ENCODE assay signal across 9 cellular contexts in genomic region chr7:100583132-100584045, GRCh38. TPM values are rescaled to one million over a fixed set of nuclear protein-coding genes. Genes with fewer than 3 reads are reported as not detected.
A peak's percentile ranks its signal among the peaks of the same experiment; 100 is the strongest.
DNase-seq lines count a peak whose midpoint lies in the region; ATAC-seq, FAIRE-seq and TF ChIP-seq lines count a peak whose summit lies in the region.
"Had no signal": no experiment of that assay in that cellular context is flagged by ENCODE, and none has a peak within 500 bp of the region (broad histone marks: within the 10 kb centered on the region; RNA-seq: fewer than 3 reads in every experiment).

No MANE protein-coding gene starts in this region.

- no peaks in the 10 kb centered on the region for H3K9me3 ChIP-seq in SJCRH30 (replicated peaks)
- no peaks in the 10 kb centered on the region for H3K9me3 ChIP-seq in adrenal gland (replicated peaks in 1 of 3)
- no peaks in the 10 kb centered on the region for H3K9me3 ChIP-seq in iPS-18c (ENCODE audit: control insufficient read depth, insufficient read depth, low read length)

- H3K27me3 ChIP-seq in SJCRH30 = no peaks in the 10 kb centered on the region
- no peaks in the 10 kb centered on the region for H3K27me3 ChIP-seq in adrenal gland

- H3K4me1 ChIP-seq in SJCRH30 (peaks cover 13% of the 10 kb centered on the region), adrenal gland (replicated peaks in 1 of 2) (peaks cover 21 to 30% of the 10 kb centered on the region in 2 donors)

- H3K36me3 ChIP-seq in SJCRH30 = peaks cover 30% of the 10 kb centered on the region
- peaks cover 0 to 36% of the 10 kb centered on the region in 2 donors for H3K36me3 ChIP-seq in adrenal gland (replicated peaks in 1 of 2)

- no peak for TF ChIP-seq CTCF in adrenal gland (IDR thresholded peaks at IDR 0.05)

- DNase-seq in GM12892 (ENCODE audit: insufficient read length) (peak; percentile 65), SJCRH30 (no peak), adrenal gland (peak; percentile 48 to 75 (median 63)), RKO (ENCODE audit: low spot score) (no peak), NCI-H774 (lab: John Stamatoyannopoulos, UW) (no peak)
- peak; percentile 59 to 70 for DNase-seq in stimulated activated CD4-positive, alpha-beta T cell treated with anti-CD3 and anti-CD28 coated beads, Interleukin-15, amount 100 ng/mL, for 48 hours (ENCODE audit: low read depth in 2 of 2)

- H3K4me3 ChIP-seq in SJCRH30 = peak overlapping the region; percentile 31
- H3K4me3 ChIP-seq in adrenal gland = peak overlapping the region in 1 of 4 donors; percentile 88
- H3K4me3 ChIP-seq in iPS-18c (ENCODE audit: insufficient read depth, low read depth, low read length) = 0 out of 2 replicates have a peak overlapping the region, but pooled peaks have one; percentile 24

- H3K27ac ChIP-seq in SJCRH30 (peak overlapping the region; percentile 56), adrenal gland (peak overlapping the region in 4 of 5 donors; percentile 68 to 99 (median 94))

- TF ChIP-seq POLR2A in GM12892 (IDR thresholded peaks at IDR 0.05; ENCODE audit: low read depth, low read length) (peak; percentile 24; the same call in 1 of the 2 replicates), adrenal gland (IDR thresholded peaks at IDR 0.05) (peak in 1 of 2 donors; percentile 9)

- ATAC-seq in GM21447 (IDR thresholded peaks at IDR 0.05; ENCODE audit: unreplicated experiment) = no peak

- WGBS in adrenal gland, 4 donors = 35 to 66% (median 44%) methylated on average over 16 to 23 of the region's 23 CpGs

- peak; percentile 88 for FAIRE-seq in GM12892 (lab: Jason Lieb, UNC)
- FAIRE-seq: TTC549 had no signal

- intact Hi-C loops in adrenal gland (cut with DNase I) = loop anchor here in 1 of 2 donors (5.0 kb wide), 1 partner anchor 94 kb away; no protein-coding TSS in a partner anchor

RNA-seq across cellular contexts. Expression of gene LRCH4, which starts 2.5 kb away (rescaled TPM):
- polyA plus RNA-seq in GM12892 (2012; ENCODE audit: missing spikeins) = 13.7 TPM
- total RNA-seq in SJCRH30 (2014; rRNA removed; shearing (Covaris generic)) = 19.8 and 33.2 TPM in 2 replicates
- 100 to 1,000 TPM in 1 of 8 donors, 10 to 100 TPM in 7; 31.7 to 128 (median 59.8) TPM for total RNA-seq in adrenal gland
- polyA plus RNA-seq in adrenal gland = 100 to 1,000 TPM in 2 of 3 donors, 10 to 100 TPM in 1; 15.0 to 235 (median 109) TPM

RNA-seq across cellular contexts. Expression of gene FBXO24, which starts 2.7 kb away (rescaled TPM):
- polyA plus RNA-seq in GM12892 (2012; ENCODE audit: missing spikeins) = 0.23 TPM
- 0.10 TPM in 1 of 2 replicates, not detected in the other for total RNA-seq in SJCRH30 (2014; rRNA removed; shearing (Covaris generic))
- total RNA-seq in adrenal gland = 1 to 10 TPM in 3 of 8 donors, under 1 TPM in 3, not detected in 2; 0.24 to 1.4 (median 0.89) TPM
- polyA plus RNA-seq in adrenal gland = 1 to 10 TPM in 2 of 3 donors, under 1 TPM in 1; 0.16 to 2.8 (median 1.5) TPM

RNA-seq across cellular contexts. Expression of gene SAP25, which starts 9.7 kb away (rescaled TPM):
- polyA plus RNA-seq in GM12892 (2012; ENCODE audit: missing spikeins) = 1.4 TPM
- 0.30 and 1.2 TPM in 2 replicates for total RNA-seq in SJCRH30 (2014; rRNA removed; shearing (Covaris generic))
- total RNA-seq in adrenal gland = 1 to 10 TPM in 3 of 8 donors, under 1 TPM in 2, not detected in 3; 0.69 to 5.1 (median 1.5) TPM
- polyA plus RNA-seq in adrenal gland = 10 to 100 TPM in 1 of 3 donors, 1 to 10 TPM in 1, not detected in 1; 3.6 to 11.3 TPM

RNA-seq across cellular contexts. Expression of gene PCOLCE, which starts 18.8 kb away (rescaled TPM):
- 0.70 TPM for polyA plus RNA-seq in GM12892 (2012; ENCODE audit: missing spikeins)
- 41.2 and 43.4 TPM in 2 replicates for total RNA-seq in SJCRH30 (2014; rRNA removed; shearing (Covaris generic))
- total RNA-seq in adrenal gland = 100 to 1,000 TPM in 2 of 8 donors, 10 to 100 TPM in 6; 42.0 to 369 (median 71.9) TPM
- polyA plus RNA-seq in adrenal gland = 100 to 1,000 TPM in 2 of 3 donors, 10 to 100 TPM in 1; 21.5 to 222 (median 184) TPM

RNA-seq across cellular contexts. Expression of gene MOSPD3, which starts 29.0 kb away (rescaled TPM):
- polyA plus RNA-seq in GM12892 (2012; ENCODE audit: missing spikeins) = 4.6 TPM
- 13.8 and 13.9 TPM in 2 replicates for total RNA-seq in SJCRH30 (2014; rRNA removed; shearing (Covaris generic))
- 10 to 100 TPM; 30.0 to 54.5 (median 38.0) TPM for total RNA-seq in adrenal gland
- 10 to 100 TPM; 27.3 to 51.9 (median 29.6) TPM for polyA plus RNA-seq in adrenal gland

Comparison
In these comparisons a context has a peak if more than half of its experiments do, and no peak if none do; other contexts are left out.
1. DNase-seq: peak in GM12892 (single experiment), adrenal gland (7 of 7) and stimulated activated CD4-positive, alpha-beta T cell treated with anti-CD3 and anti-CD28 coated beads, Interleukin-15, amount 100 ng/mL, for 48 hours (2 of 2); none in SJCRH30 (0 of 2), RKO (single experiment) and NCI-H774 (single experiment).